ENCODE assay signal across 8 cellular contexts in genomic region chr14:45253070-45253753, GRCh38. TPM values are rescaled to one million over a fixed set of nuclear protein-coding genes. Genes with fewer than 3 reads are reported as not detected.
DNase-seq lines count a peak whose midpoint lies in the region; ATAC-seq and TF ChIP-seq lines count a peak whose summit lies in the region.

Gene MIS18BP1, minus strand, starts transcription at chr14:45253202. Its CDS starts 5,916 bp downstream, at chr14:45247286.

- peak within 1 kb of the TSS; percentile 66 to 90 (median 84) for H3K4me2 ChIP-seq in BLaER1 treated with 17β-estradiol and CSF1 and Interleukin-3, amounts not matched to agents 10 nM and 100 nM

- ATAC-seq in HG03460 (IDR thresholded peaks at IDR 0.05; ENCODE audit: unreplicated experiment) = peak; percentile 75

- TF ChIP-seq CTCF in colonic mucosa (IDR thresholded peaks at IDR 0.05) = peak; percentile 80

- peak within 1 kb of the TSS; percentile 66 to 95 (median 80) for H3K4me3 ChIP-seq in BLaER1 treated with 17β-estradiol and CSF1 and Interleukin-3, amounts not matched to agents 10 nM and 100 nM
- H3K4me3 ChIP-seq in colonic mucosa = peak within 1 kb of the TSS; percentile 74

- intact Hi-C loops in colonic mucosa (cut with DNase I) = no loop called here

- peak within 1 kb of the TSS; percentile 82 to 98 (median 92) for H3K9ac ChIP-seq in BLaER1 treated with 17β-estradiol and CSF1 and Interleukin-3, amounts not matched to agents 10 nM and 100 nM
- peak within 1 kb of the TSS; percentile 49 to 66 for H3K9ac ChIP-seq in colonic mucosa (ENCODE audit: low read depth in 2 of 2, low read length in 2 of 2)

- H3K36me3 ChIP-seq in BLaER1 treated with 17β-estradiol and CSF1 and Interleukin-3, amounts not matched to agents 10 nM and 100 nM = peaks cover 0 to 13% (median 10%) of the 10 kb centered on the region in 11 experiments; a peak in 11 of 22 replicates
- no peaks in the 10 kb centered on the region for H3K36me3 ChIP-seq in colonic mucosa

- DNase-seq in GM19240 (ENCODE audit: insufficient read length, low spot score) = peak; percentile 41
- peak; percentile 93 for DNase-seq in NCI-H524 treated with DMSO at 0.1 percent for 48 hours (lab: John Stamatoyannopoulos, UW)
- DNase-seq in activated CD4-positive, alpha-beta T cell treated with anti-CD3 and anti-CD28 coated beads for 4 hours = peak; percentile 92
- peak; percentile 97 for DNase-seq in colonic mucosa
- DNase-seq in kidney tubule cell (ENCODE audit: low spot score) = peak; percentile 97
- peak; percentile 77 to 92 (median 85) for DNase-seq in stimulated activated CD4-positive, alpha-beta T cell treated with anti-CD3 and anti-CD28 coated beads, Interleukin-1b, Interleukin-23, amount 100 ng/mL, for 24 hours (ENCODE audit: low read depth in 4 of 4, low spot score in 1 of 4)

- peaks cover 25 to 46% (median 29%) of the 10 kb centered on the region in 10 experiments for H3K4me1 ChIP-seq in BLaER1 treated with 17β-estradiol and CSF1 and Interleukin-3, amounts not matched to agents 10 nM and 100 nM
- no peaks in the 10 kb centered on the region for H3K4me1 ChIP-seq in colonic mucosa

- peaks cover 0 to 10% (median 5%) of the 10 kb centered on the region in 11 experiments; a peak in 5 of 22 replicates for H4K20me1 ChIP-seq in BLaER1 treated with 17β-estradiol and CSF1 and Interleukin-3, amounts not matched to agents 10 nM and 100 nM

- peaks cover 17 to 37% (median 25%) of the 10 kb centered on the region in 11 experiments for H3K9me3 ChIP-seq in BLaER1 treated with 17β-estradiol and CSF1 and Interleukin-3, amounts not matched to agents 10 nM and 100 nM (replicated peaks in 1 of 11)
- H3K9me3 ChIP-seq in colonic mucosa = no peaks in the 10 kb centered on the region

- H3K27ac ChIP-seq in BLaER1 treated with 17β-estradiol and CSF1 and Interleukin-3, amounts not matched to agents 10 nM and 100 nM = peak within 1 kb of the TSS; percentile 52 to 98 (median 92)
- peak within 1 kb of the TSS; percentile 90 for H3K27ac ChIP-seq in colonic mucosa

- no peaks in the 10 kb centered on the region for H3K27me3 ChIP-seq in BLaER1 treated with 17β-estradiol and CSF1 and Interleukin-3, amounts not matched to agents 10 nM and 100 nM
- no peaks in the 10 kb centered on the region for H3K27me3 ChIP-seq in colonic mucosa

RNA-seq across cellular contexts. Expression of gene MIS18BP1, which starts in this region (rescaled TPM):
- 10 to 100 TPM; 18.8 to 30.0 TPM for total RNA-seq in colonic mucosa

Comparison
In these comparisons a context has a peak if more than half of its experiments do, and no peak if none do; other contexts are left out.
1. Peak in every context shown above with its lines: DNase-seq, ATAC-seq, H3K4me3 ChIP-seq and H3K27ac ChIP-seq.
2. DNase-seq: peak in every context shown above with its lines; median percentile 97 in colonic mucosa; 97 in kidney tubule cell; 93 in NCI-H524 treated with DMSO at 0.1 percent for 48 hours; 92 in activated CD4-positive, alpha-beta T cell treated with anti-CD3 and anti-CD28 coated beads for 4 hours; 85 in stimulated activated CD4-positive, alpha-beta T cell treated with anti-CD3 and anti-CD28 coated beads, Interleukin-1b, Interleukin-23, amount 100 ng/mL, for 24 hours; 41 in GM19240.